In genomic region chr22:25564979-25565677, GRCh38 we compare ENCODE assay signal across 8 cellular contexts.
DNase-seq lines count a peak whose midpoint lies in the region; ATAC-seq and TF ChIP-seq lines count a peak whose summit lies in the region.

No MANE protein-coding gene starts in this region.

- H4K20me1 ChIP-seq in SU-DHL-6 (ENCODE audit: low read depth, low read length), result peaks cover 5% of the 10 kb centered on the region; the same call in 1 of the 2 replicates

- no peaks in the 10 kb centered on the region for H3K9me2 ChIP-seq in SU-DHL-6 (replicated peaks; ENCODE audit: insufficient read depth, low read length)

- peak; percentile 12 for ATAC-seq in HG02852 (IDR thresholded peaks at IDR 0.05; ENCODE audit: unreplicated experiment)

- H3K4me3 ChIP-seq in GM08714 (ENCODE audit: low read length), result peak overlapping the region; percentile 83
- peak overlapping the region; percentile 60 for H3K4me3 ChIP-seq in SU-DHL-6 (ENCODE audit: insufficient read depth, low read length, poor library complexity, severe bottlenecking)
- peak overlapping the region; percentile 62 to 77 for H3K4me3 ChIP-seq in duodenal mucosa (ENCODE audit: low read depth in 1 of 2, low read length in 2 of 2)
- peak overlapping the region; percentile 77 to 83 for H3K4me3 ChIP-seq in tibial artery

- H3K9ac ChIP-seq in SU-DHL-6 (ENCODE audit: low read length), result peak overlapping the region; percentile 69
- peak overlapping the region in 1 of 2 donors; percentile 51 for H3K9ac ChIP-seq in duodenal mucosa (ENCODE audit: low read depth in 1 of 2, low read length in 2 of 2)

- peaks cover 8 to 13% of the 10 kb centered on the region in 2 donors for H3K4me1 ChIP-seq in duodenal mucosa (ENCODE audit: control insufficient read depth in 1 of 2, insufficient read depth in 2 of 2, low read length in 2 of 2)
- H3K4me1 ChIP-seq in tibial artery, result peaks cover 0 to 22% (median 14%) of the 10 kb centered on the region in 4 donors

- H3K27ac ChIP-seq in SU-DHL-6 (ENCODE audit: low read depth, low read length) (peak overlapping the region; percentile 41; the same call in 1 of the 2 replicates), duodenal mucosa (ENCODE audit: low read depth, low read length) (no peak overlapping the region), tibial artery (peak overlapping the region; percentile 24 to 55)

- H2AFZ ChIP-seq in SU-DHL-6 (ENCODE audit: low read depth, low read length, severe bottlenecking), result peak overlapping the region; percentile 82

- H3K79me2 ChIP-seq in SU-DHL-6 (ENCODE audit: insufficient read depth, low read length), result peaks cover 33% of the 10 kb centered on the region; the same call in 1 of the 2 replicates

- peak; percentile 16 for DNase-seq in midbrain (lab: John Stamatoyannopoulos, UW)
- peak in 1 of 2 donors; percentile 30 for DNase-seq in tibial artery
- no peak for DNase-seq in T-helper 9 cell
- no peak for DNase-seq in NCI-H2081 (lab: John Stamatoyannopoulos, UW)

- TF ChIP-seq CTCF in SU-DHL-6 (IDR thresholded peaks at IDR 0.05; ENCODE audit: insufficient read depth, low read length, poor library complexity, severe bottlenecking), result no peak
- TF ChIP-seq CTCF in tibial artery (IDR thresholded peaks at IDR 0.05), result no peak

- H3K36me3 ChIP-seq in SU-DHL-6 (ENCODE audit: low read length) (no peaks in the 10 kb centered on the region), duodenal mucosa (ENCODE audit: control insufficient read depth in 1 of 2, insufficient read depth in 2 of 2, low read length in 2 of 2) (no peaks in the 10 kb centered on the region), tibial artery (no peaks in the 10 kb centered on the region)

- H3K9me3 ChIP-seq in SU-DHL-6 (ENCODE audit: insufficient read depth, low read length), result no peaks in the 10 kb centered on the region
- no peaks in the 10 kb centered on the region for H3K9me3 ChIP-seq in duodenal mucosa (ENCODE audit: control insufficient read depth in 1 of 2, low read length in 2 of 2)
- no peaks in the 10 kb centered on the region for H3K9me3 ChIP-seq in tibial artery

- peaks cover 12% of the 10 kb centered on the region for H3F3A ChIP-seq in SU-DHL-6 (ENCODE audit: insufficient read depth)

- H3K4me2 ChIP-seq in SU-DHL-6 (ENCODE audit: low read depth, low read length, poor library complexity, severe bottlenecking), result peak overlapping the region; percentile 65

- H3K27me3 ChIP-seq in SU-DHL-6 (ENCODE audit: low read length), result no peaks in the 10 kb centered on the region
- no peaks in the 10 kb centered on the region for H3K27me3 ChIP-seq in duodenal mucosa (ENCODE audit: control insufficient read depth in 1 of 2, insufficient read depth in 2 of 2, low read length in 2 of 2)
- H3K27me3 ChIP-seq in tibial artery, result no peaks in the 10 kb centered on the region

- intact Hi-C loops in tibial artery (cut with DNase I; ENCODE audit: low total_unique reads), result no loop called here
